In the genomic region with DNA sequence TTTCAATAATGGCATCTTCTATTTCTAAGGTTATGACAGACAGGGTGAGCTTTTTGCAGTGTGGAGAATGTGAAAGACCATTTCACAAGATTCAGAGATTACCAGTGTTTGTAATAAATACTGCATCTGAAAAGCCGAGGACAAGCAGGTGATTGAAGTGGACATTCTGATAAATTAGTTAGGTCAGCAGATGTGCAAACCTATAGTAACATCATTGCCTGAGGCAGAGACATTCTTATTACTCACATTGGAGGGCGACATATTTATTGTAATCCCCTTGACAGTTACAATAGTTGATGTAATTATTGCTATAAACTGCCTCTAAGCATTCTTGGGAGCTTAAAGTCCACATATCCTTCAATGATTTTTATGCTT, we compare ENCODE assay signal across 1 cellular context.
TF ChIP-seq lines count a peak whose summit lies in the region.

No MANE protein-coding gene starts in this region.

TF ChIP-seq in IMR-90, 13 proteins besides CTCF, POLR2A, EP300 and RAD21 (continued from another document):
- TF ChIP-seq, protein P1, sequence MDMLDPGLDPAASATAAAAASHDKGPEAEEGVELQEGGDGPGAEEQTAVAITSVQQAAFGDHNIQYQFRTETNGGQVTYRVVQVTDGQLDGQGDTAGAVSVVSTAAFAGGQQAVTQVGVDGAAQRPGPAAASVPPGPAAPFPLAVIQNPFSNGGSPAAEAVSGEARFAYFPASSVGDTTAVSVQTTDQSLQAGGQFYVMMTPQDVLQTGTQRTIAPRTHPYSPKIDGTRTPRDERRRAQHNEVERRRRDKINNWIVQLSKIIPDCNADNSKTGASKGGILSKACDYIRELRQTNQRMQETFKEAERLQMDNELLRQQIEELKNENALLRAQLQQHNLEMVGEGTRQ (IDR thresholded peaks at IDR 0.05; ENCODE audit: low read depth, low read length): no peak
- TF ChIP-seq MAFK (IDR thresholded peaks at IDR 0.05; ENCODE audit: low read depth, low read length) (no peak), MAZ (IDR thresholded peaks at IDR 0.05; ENCODE audit: borderline replicate concordance, low read depth, low read length) (no peak), NFE2L2 (IDR thresholded peaks at IDR 0.05; ENCODE audit: low read depth, low read length) (no peak), BHLHE40 (IDR thresholded peaks at IDR 0.05; ENCODE audit: low read depth, low read length) (no peak), CHD1 (IDR thresholded peaks at IDR 0.05; ENCODE audit: low read depth, low read length) (no peak)
